Comparison of ENCODE assay signal across 2 cellular contexts in the genomic region with DNA sequence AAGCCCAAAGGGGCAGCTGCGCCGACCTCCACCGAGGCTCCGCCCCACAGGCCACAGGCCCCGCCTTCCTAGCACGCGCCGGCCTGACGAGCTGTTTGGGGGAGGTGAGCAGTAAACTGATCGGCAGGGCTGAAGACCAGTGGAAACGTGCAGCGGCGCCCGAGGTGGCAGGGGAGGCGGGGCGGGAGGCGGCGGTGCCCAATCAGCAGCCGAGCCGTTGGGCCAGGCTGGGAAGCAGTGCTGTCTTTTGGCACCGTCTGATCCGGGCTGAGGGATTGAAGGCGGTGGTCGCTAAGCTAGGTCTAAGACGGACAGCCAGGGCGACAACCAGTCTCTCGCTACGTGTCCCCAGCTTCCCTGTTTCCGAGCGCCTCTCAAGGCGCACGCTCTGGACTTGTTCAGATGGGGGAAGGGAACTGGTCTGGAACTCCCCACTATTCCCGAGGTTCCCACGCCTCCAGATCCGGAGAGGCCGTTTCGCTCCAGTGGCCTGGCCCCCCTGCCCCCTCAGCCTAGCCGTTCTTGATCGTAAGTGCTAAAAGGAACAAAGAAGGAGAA.
TF ChIP-seq lines count a peak whose summit lies in the region.

A gene with protein sequence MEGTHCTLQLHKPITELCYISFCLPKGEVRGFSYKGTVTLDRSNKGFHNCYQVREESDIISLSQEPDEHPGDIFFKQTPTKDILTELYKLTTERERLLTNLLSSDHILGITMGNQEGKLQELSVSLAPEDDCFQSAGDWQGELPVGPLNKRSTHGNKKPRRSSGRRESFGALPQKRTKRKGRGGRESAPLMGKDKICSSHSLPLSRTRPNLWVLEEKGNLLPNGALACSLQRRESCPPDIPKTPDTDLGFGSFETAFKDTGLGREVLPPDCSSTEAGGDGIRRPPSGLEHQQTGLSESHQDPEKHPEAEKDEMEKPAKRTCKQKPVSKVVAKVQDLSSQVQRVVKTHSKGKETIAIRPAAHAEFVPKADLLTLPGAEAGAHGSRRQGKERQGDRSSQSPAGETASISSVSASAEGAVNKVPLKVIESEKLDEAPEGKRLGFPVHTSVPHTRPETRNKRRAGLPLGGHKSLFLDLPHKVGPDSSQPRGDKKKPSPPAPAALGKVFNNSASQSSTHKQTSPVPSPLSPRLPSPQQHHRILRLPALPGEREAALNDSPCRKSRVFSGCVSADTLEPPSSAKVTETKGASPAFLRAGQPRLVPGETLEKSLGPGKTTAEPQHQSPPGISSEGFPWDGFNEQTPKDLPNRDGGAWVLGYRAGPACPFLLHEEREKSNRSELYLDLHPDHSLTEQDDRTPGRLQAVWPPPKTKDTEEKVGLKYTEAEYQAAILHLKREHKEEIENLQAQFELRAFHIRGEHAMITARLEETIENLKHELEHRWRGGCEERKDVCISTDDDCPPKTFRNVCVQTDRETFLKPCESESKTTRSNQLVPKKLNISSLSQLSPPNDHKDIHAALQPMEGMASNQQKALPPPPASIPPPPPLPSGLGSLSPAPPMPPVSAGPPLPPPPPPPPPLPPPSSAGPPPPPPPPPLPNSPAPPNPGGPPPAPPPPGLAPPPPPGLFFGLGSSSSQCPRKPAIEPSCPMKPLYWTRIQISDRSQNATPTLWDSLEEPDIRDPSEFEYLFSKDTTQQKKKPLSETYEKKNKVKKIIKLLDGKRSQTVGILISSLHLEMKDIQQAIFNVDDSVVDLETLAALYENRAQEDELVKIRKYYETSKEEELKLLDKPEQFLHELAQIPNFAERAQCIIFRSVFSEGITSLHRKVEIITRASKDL (N-terminal part only) (minus strand): TSS at position 11 of the 558 bp plus-strand sequence. CDS start 39,800 bp downstream, outside the sequence.

TF ChIP-seq in HEK293, 187 proteins besides CTCF, POLR2A, EP300 and RAD21 (continued from another document and continues in another):
- TF ChIP-seq, protein P1, sequence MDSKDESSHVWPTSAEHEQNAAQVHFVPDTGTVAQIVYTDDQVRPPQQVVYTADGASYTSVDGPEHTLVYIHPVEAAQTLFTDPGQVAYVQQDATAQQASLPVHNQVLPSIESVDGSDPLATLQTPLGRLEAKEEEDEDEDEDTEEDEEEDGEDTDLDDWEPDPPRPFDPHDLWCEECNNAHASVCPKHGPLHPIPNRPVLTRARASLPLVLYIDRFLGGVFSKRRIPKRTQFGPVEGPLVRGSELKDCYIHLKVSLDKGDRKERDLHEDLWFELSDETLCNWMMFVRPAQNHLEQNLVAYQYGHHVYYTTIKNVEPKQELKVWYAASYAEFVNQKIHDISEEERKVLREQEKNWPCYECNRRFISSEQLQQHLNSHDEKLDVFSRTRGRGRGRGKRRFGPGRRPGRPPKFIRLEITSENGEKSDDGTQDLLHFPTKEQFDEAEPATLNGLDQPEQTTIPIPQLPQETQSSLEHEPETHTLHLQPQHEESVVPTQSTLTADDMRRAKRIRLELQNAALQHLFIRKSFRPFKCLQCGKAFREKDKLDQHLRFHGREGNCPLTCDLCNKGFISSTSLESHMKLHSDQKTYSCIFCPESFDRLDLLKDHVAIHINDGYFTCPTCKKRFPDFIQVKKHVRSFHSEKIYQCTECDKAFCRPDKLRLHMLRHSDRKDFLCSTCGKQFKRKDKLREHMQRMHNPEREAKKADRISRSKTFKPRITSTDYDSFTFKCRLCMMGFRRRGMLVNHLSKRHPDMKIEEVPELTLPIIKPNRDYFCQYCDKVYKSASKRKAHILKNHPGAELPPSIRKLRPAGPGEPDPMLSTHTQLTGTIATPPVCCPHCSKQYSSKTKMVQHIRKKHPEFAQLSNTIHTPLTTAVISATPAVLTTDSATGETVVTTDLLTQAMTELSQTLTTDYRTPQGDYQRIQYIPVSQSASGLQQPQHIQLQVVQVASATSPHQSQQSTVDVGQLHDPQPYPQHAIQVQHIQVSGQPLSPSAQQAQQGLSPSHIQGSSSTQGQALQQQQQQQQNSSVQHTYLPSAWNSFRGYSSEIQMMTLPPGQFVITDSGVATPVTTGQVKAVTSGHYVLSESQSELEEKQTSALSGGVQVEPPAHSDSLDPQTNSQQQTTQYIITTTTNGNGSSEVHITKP (tag by site-specific recombination; IDR thresholded peaks at IDR 0.05) = peak; percentile 42; the same call in 1 of the 2 replicates
- peak; percentile 92 for TF ChIP-seq GLIS2 (tag by site-specific recombination; IDR thresholded peaks at IDR 0.05)
- TF ChIP-seq, protein P2, sequence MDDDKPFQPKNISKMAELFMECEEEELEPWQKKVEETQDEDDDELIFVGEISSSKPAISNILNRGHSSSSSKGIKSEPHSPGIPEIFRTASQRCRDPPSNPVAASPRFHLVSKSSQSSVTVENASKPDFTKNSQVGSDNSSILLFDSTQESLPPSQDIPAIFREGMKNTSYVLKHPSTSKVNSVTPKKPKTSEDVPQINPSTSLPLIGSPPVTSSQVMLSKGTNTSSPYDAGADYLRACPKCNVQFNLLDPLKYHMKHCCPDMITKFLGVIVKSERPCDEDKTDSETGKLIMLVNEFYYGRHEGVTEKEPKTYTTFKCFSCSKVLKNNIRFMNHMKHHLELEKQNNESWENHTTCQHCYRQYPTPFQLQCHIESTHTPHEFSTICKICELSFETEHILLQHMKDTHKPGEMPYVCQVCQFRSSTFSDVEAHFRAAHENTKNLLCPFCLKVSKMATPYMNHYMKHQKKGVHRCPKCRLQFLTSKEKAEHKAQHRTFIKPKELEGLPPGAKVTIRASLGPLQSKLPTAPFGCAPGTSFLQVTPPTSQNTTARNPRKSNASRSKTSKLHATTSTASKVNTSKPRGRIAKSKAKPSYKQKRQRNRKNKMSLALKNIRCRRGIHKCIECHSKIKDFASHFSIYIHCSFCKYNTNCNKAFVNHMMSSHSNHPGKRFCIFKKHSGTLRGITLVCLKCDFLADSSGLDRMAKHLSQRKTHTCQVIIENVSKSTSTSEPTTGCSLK (tag by site-specific recombination; IDR thresholded peaks at IDR 0.05) = no peak
- TF ChIP-seq ZNF155 (tag by site-specific recombination; IDR thresholded peaks at IDR 0.05) = no peak
- TF ChIP-seq ZNF169 (tag by site-specific recombination; IDR thresholded peaks at IDR 0.05) = no peak
- no peak for TF ChIP-seq HOXC10 (CRISPR knock-in tag; IDR thresholded peaks at IDR 0.05)
- peak; percentile 20; the same call in 1 of the 2 replicates for TF ChIP-seq ZFHX2 (tag by site-specific recombination; conservative IDR thresholded peaks at IDR 0.05)
- no peak for TF ChIP-seq ZNF514 (tag by site-specific recombination; IDR thresholded peaks at IDR 0.05)
- TF ChIP-seq ZNF530 (tag by site-specific recombination; IDR thresholded peaks at IDR 0.05; ENCODE audit: low read depth) = no peak
- no peak for TF ChIP-seq ZNF596 (tag by site-specific recombination; IDR thresholded peaks at IDR 0.05)
- TF ChIP-seq, protein P3, sequence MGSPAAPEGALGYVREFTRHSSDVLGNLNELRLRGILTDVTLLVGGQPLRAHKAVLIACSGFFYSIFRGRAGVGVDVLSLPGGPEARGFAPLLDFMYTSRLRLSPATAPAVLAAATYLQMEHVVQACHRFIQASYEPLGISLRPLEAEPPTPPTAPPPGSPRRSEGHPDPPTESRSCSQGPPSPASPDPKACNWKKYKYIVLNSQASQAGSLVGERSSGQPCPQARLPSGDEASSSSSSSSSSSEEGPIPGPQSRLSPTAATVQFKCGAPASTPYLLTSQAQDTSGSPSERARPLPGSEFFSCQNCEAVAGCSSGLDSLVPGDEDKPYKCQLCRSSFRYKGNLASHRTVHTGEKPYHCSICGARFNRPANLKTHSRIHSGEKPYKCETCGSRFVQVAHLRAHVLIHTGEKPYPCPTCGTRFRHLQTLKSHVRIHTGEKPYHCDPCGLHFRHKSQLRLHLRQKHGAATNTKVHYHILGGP (tag by site-specific recombination; IDR thresholded peaks at IDR 0.05) = no peak
- TF ChIP-seq ZNF311 (tag by site-specific recombination; IDR thresholded peaks at IDR 0.05; ENCODE audit: borderline replicate concordance) = no peak
- TF ChIP-seq ZNF624 (tag by site-specific recombination; IDR thresholded peaks at IDR 0.05) = no peak
- TF ChIP-seq, protein P4, sequence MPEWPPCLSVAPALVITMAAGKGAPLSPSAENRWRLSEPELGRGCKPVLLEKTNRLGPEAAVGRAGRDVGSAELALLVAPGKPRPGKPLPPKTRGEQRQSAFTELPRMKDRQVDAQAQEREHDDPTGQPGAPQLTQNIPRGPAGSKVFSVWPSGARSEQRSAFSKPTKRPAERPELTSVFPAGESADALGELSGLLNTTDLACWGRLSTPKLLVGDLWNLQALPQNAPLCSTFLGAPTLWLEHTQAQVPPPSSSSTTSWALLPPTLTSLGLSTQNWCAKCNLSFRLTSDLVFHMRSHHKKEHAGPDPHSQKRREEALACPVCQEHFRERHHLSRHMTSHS (tag by site-specific recombination; IDR thresholded peaks at IDR 0.05) = no peak
- TF ChIP-seq ZNF571 (tag by site-specific recombination; IDR thresholded peaks at IDR 0.05) = no peak
- no peak for TF ChIP-seq WT1 (tag by site-specific recombination; IDR thresholded peaks at IDR 0.05)
- no peak for TF ChIP-seq ZNF221 (tag by site-specific recombination; IDR thresholded peaks at IDR 0.05; ENCODE audit: borderline replicate concordance)

TF ChIP-seq in K562, 482 proteins besides CTCF, POLR2A, EP300 and RAD21 (continued from another document and continues in another):
- TF ChIP-seq MED1 (CRISPR knock-in tag; IDR thresholded peaks at IDR 0.05; ENCODE audit: borderline replicate concordance) (no peak), HMGN3 (IDR thresholded peaks at IDR 0.05; ENCODE audit: borderline replicate concordance, extremely low read depth, insufficient read length, low read depth, low read length) (no peak), HCFC1 (IDR thresholded peaks at IDR 0.05; ENCODE audit: low read depth, low read length) (no peak), NCOA4 (IDR thresholded peaks at IDR 0.05; ENCODE audit: partially characterized antibody) (no peak), DPF2 (IDR thresholded peaks at IDR 0.05) (no peak), CAMTA2 (CRISPR knock-in tag; conservative IDR thresholded peaks at IDR 0.05) (no peak), RNF2 (IDR thresholded peaks at IDR 0.05) (no peak), NEUROD1 (IDR thresholded peaks at IDR 0.05; ENCODE audit: borderline replicate concordance, low read depth, low read length, partially characterized antibody) (peak; percentile 66), ETV5 (CRISPR knock-in tag; IDR thresholded peaks at IDR 0.05; ENCODE audit: low read depth) (no peak), RHOXF2B (CRISPR knock-in tag; conservative IDR thresholded peaks at IDR 0.05) (no peak), ZNF324 (CRISPR knock-in tag; IDR thresholded peaks at IDR 0.05) (no peak), SNRNP70 (optimal IDR thresholded peaks at IDR 0.05; ENCODE audit: low read depth, low read length) (no peak), RBM15 (IDR thresholded peaks at IDR 0.05; ENCODE audit: insufficient read depth, low read length) (no peak), CBX1 (IDR thresholded peaks at IDR 0.05; ENCODE audit: low read depth) (no peak)
- TF ChIP-seq, protein P5, sequence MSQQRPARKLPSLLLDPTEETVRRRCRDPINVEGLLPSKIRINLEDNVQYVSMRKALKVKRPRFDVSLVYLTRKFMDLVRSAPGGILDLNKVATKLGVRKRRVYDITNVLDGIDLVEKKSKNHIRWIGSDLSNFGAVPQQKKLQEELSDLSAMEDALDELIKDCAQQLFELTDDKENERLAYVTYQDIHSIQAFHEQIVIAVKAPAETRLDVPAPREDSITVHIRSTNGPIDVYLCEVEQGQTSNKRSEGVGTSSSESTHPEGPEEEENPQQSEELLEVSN (IDR thresholded peaks at IDR 0.05; ENCODE audit: borderline replicate concordance in 1 of 2, extremely low read depth in 1 of 2, insufficient read depth in 1 of 2, insufficient read length in 1 of 2, low read depth in 1 of 2, low read length in 1 of 2, poor library complexity in 1 of 2, severe bottlenecking in 1 of 2) = peak in 1 of 2 experiments; percentile 55
- TF ChIP-seq, protein P6, sequence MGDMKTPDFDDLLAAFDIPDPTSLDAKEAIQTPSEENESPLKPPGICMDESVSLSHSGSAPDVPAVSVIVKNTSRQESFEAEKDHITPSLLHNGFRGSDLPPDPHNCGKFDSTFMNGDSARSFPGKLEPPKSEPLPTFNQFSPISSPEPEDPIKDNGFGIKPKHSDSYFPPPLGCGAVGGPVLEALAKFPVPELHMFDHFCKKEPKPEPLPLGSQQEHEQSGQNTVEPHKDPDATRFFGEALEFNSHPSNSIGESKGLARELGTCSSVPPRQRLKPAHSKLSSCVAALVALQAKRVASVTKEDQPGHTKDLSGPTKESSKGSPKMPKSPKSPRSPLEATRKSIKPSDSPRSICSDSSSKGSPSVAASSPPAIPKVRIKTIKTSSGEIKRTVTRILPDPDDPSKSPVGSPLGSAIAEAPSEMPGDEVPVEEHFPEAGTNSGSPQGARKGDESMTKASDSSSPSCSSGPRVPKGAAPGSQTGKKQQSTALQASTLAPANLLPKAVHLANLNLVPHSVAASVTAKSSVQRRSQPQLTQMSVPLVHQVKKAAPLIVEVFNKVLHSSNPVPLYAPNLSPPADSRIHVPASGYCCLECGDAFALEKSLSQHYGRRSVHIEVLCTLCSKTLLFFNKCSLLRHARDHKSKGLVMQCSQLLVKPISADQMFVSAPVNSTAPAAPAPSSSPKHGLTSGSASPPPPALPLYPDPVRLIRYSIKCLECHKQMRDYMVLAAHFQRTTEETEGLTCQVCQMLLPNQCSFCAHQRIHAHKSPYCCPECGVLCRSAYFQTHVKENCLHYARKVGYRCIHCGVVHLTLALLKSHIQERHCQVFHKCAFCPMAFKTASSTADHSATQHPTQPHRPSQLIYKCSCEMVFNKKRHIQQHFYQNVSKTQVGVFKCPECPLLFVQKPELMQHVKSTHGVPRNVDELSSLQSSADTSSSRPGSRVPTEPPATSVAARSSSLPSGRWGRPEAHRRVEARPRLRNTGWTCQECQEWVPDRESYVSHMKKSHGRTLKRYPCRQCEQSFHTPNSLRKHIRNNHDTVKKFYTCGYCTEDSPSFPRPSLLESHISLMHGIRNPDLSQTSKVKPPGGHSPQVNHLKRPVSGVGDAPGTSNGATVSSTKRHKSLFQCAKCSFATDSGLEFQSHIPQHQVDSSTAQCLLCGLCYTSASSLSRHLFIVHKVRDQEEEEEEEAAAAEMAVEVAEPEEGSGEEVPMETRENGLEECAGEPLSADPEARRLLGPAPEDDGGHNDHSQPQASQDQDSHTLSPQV (IDR thresholded peaks at IDR 0.05) = no peak
- TF ChIP-seq, protein P7, sequence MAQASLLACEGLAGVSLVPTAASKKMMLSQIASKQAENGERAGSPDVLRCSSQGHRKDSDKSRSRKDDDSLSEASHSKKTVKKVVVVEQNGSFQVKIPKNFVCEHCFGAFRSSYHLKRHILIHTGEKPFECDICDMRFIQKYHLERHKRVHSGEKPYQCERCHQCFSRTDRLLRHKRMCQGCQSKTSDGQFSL (CRISPR knock-in tag; IDR thresholded peaks at IDR 0.05) = no peak
- TF ChIP-seq, protein P7 (tag; IDR thresholded peaks at IDR 0.05) = no peak
- TF ChIP-seq, protein P8, sequence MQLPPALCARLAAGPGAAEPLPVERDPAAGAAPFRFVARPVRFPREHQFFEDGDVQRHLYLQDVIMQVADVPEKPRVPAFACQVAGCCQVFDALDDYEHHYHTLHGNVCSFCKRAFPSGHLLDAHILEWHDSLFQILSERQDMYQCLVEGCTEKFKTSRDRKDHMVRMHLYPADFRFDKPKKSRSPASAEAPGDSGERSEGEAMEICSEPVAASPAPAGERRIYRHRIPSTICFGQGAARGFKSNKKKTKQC (CRISPR knock-in tag; IDR thresholded peaks at IDR 0.05) = no peak
- TF ChIP-seq, protein P9, sequence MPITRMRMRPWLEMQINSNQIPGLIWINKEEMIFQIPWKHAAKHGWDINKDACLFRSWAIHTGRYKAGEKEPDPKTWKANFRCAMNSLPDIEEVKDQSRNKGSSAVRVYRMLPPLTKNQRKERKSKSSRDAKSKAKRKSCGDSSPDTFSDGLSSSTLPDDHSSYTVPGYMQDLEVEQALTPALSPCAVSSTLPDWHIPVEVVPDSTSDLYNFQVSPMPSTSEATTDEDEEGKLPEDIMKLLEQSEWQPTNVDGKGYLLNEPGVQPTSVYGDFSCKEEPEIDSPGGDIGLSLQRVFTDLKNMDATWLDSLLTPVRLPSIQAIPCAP (CRISPR knock-in tag; IDR thresholded peaks at IDR 0.05; ENCODE audit: borderline replicate concordance) = no peak
